In the genomic region with DNA sequence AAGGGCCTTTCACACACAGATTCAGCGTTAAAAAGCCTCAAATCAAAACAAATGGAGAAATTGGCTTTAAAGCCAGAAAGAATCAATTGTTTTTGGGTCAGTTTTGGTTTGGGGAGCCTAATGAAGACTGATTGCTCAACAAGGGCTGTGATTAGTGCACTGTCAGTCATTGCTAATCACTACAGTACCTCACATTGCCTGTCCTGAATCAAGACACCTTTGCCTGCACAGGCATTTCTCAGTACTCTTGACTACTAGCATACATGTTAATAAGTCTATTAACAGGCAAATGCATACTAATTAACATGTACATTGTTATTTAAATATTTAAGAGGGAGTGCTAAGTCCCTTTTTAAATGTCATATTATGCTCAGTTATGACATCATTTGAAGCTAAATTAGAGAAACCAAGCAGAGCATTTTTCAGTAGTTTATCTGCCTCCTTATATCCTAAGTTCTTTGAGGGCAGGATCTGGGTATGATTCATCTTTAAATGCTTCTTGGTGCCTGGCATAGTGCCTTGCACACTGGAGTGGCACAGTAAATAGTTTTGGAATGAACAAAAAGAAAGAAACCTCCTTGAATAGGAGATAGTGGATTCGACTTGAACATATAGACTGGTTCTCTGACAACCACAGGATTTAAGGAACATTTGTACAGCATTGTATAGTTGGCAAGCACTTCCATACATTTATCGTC, we compare ENCODE assay signal across 1 cellular context.
TF ChIP-seq lines count a peak whose summit lies in the region.

No MANE protein-coding gene starts in this region.

TF ChIP-seq in endothelial cell of umbilical vein, 7 proteins besides CTCF, POLR2A, EP300 and RAD21:
- TF ChIP-seq FOS (IDR thresholded peaks at IDR 0.05; ENCODE audit: borderline replicate concordance, insufficient read depth, low read length) (no peak), GATA2 (IDR thresholded peaks at IDR 0.05; ENCODE audit: insufficient read depth, insufficient read length, low read depth, low read length) (no peak), MYC (IDR thresholded peaks at IDR 0.05; ENCODE audit: low read depth, low read length) (no peak), JUN (IDR thresholded peaks at IDR 0.05; ENCODE audit: borderline replicate concordance, insufficient read depth, insufficient read length, low read depth) (no peak), POLR2AphosphoS5 (IDR thresholded peaks at IDR 0.05; ENCODE audit: insufficient read depth, low read depth, low read length) (no peak), EZH2 (IDR thresholded peaks at IDR 0.05; ENCODE audit: borderline replicate concordance, low read depth, low read length, severe bottlenecking) (no peak)
- TF ChIP-seq, protein P1, sequence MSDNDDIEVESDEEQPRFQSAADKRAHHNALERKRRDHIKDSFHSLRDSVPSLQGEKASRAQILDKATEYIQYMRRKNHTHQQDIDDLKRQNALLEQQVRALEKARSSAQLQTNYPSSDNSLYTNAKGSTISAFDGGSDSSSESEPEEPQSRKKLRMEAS (IDR thresholded peaks at IDR 0.05; ENCODE audit: insufficient read depth, insufficient read length): no peak
